1 cellular context compared by ENCODE assay signal in the genomic region with DNA sequence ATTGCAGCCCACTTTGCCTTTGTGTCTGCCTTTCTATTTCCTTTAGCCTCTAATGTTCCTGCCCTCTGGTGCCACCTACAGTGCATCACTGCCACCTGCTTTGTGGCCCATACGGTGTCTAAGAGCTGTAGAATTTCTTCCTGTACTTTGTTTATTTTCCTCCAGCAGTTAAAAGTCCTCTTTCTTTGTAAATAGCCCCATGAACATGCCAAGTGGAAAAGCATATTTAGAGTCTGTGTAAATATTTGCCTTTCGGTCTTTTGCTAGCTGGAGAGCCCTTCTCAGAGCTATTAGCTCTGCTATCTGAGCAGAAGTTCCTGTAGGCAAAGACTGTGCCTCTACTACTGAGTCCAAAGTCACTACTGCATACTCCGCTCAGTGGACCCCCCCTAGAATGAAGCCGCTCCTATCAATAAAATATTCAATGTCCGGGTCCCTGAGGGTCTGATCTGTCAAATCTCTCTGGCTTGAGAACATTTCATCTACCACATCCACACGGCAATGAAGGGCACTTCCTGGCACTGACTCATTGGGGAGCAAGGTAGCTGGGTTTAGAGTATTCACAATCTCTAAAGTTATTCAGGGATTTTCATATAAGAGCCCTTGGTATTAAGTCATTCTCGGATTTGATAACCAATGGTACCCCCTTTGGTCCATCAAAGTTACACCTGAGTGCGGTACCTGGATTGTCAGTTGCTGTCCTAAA.
TF ChIP-seq lines count a peak whose summit lies in the region.

No MANE protein-coding gene starts in this region.

TF ChIP-seq in HepG2, 621 proteins besides CTCF, POLR2A, EP300 and RAD21 (continued from another document):
- TF ChIP-seq, protein P1, sequence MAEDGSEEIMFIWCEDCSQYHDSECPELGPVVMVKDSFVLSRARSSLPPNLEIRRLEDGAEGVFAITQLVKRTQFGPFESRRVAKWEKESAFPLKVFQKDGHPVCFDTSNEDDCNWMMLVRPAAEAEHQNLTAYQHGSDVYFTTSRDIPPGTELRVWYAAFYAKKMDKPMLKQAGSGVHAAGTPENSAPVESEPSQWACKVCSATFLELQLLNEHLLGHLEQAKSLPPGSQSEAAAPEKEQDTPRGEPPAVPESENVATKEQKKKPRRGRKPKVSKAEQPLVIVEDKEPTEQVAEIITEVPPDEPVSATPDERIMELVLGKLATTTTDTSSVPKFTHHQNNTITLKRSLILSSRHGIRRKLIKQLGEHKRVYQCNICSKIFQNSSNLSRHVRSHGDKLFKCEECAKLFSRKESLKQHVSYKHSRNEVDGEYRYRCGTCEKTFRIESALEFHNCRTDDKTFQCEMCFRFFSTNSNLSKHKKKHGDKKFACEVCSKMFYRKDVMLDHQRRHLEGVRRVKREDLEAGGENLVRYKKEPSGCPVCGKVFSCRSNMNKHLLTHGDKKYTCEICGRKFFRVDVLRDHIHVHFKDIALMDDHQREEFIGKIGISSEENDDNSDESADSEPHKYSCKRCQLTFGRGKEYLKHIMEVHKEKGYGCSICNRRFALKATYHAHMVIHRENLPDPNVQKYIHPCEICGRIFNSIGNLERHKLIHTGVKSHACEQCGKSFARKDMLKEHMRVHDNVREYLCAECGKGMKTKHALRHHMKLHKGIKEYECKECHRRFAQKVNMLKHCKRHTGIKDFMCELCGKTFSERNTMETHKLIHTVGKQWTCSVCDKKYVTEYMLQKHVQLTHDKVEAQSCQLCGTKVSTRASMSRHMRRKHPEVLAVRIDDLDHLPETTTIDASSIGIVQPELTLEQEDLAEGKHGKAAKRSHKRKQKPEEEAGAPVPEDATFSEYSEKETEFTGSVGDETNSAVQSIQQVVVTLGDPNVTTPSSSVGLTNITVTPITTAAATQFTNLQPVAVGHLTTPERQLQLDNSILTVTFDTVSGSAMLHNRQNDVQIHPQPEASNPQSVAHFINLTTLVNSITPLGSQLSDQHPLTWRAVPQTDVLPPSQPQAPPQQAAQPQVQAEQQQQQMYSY (CRISPR knock-in tag; IDR thresholded peaks at IDR 0.05) = no peak
- TF ChIP-seq E2F1 (CRISPR knock-in tag; IDR thresholded peaks at IDR 0.05) (no peak), ZSCAN30 (CRISPR knock-in tag; IDR thresholded peaks at IDR 0.05) (no peak), ZNF841 (CRISPR knock-in tag; IDR thresholded peaks at IDR 0.05; ENCODE audit: borderline replicate concordance) (no peak), CHCHD3 (CRISPR knock-in tag; IDR thresholded peaks at IDR 0.05) (no peak), TARDBP (CRISPR knock-in tag; IDR thresholded peaks at IDR 0.05) (peak; percentile 77; the same call in 1 of the 2 replicates), ZNF720 (CRISPR knock-in tag; IDR thresholded peaks at IDR 0.05) (no peak), ZNF124 (CRISPR knock-in tag; IDR thresholded peaks at IDR 0.05) (peak; percentile 63; the same call in 1 of the 2 replicates), ZNF34 (CRISPR knock-in tag; IDR thresholded peaks at IDR 0.05; ENCODE audit: borderline replicate concordance) (no peak), ZNF414 (CRISPR knock-in tag; IDR thresholded peaks at IDR 0.05) (peak; percentile 19; the same call in 1 of the 2 replicates), ELF1 (CRISPR knock-in tag; IDR thresholded peaks at IDR 0.05) (peak; percentile 67; the same call in 1 of the 2 replicates), SOX13 (IDR thresholded peaks at IDR 0.05) (no peak), SOX13 (CRISPR knock-in tag; conservative IDR thresholded peaks at IDR 0.05 in 1 of 2, IDR thresholded peaks at IDR 0.05 in 1 of 2) (peak in 1 of 2 experiments; percentile 88; a peak in 2 of 4 replicates), ZMYM2 (CRISPR knock-in tag; IDR thresholded peaks at IDR 0.05) (peak; percentile 67), NR1H2 (CRISPR knock-in tag; IDR thresholded peaks at IDR 0.05; ENCODE audit: borderline replicate concordance, low read depth) (no peak), ZMYM4 (CRISPR knock-in tag; IDR thresholded peaks at IDR 0.05) (peak; percentile 99), BRD4 (CRISPR knock-in tag; IDR thresholded peaks at IDR 0.05) (peak; percentile 82), SMAD3 (CRISPR knock-in tag; IDR thresholded peaks at IDR 0.05) (peak; percentile 73; the same call in 1 of the 2 replicates), ZNF10 (CRISPR knock-in tag; IDR thresholded peaks at IDR 0.05; ENCODE audit: borderline replicate concordance, low read depth) (no peak), MEIS1 (CRISPR knock-in tag; IDR thresholded peaks at IDR 0.05; ENCODE audit: borderline replicate concordance) (no peak), ZNF878 (CRISPR knock-in tag; IDR thresholded peaks at IDR 0.05) (peak; percentile 91), ZNF614 (CRISPR knock-in tag; IDR thresholded peaks at IDR 0.05; ENCODE audit: borderline replicate concordance) (peak; percentile 94), DMAP1 (CRISPR knock-in tag; IDR thresholded peaks at IDR 0.05) (peak; percentile 37; the same call in 1 of the 2 replicates), HDAC6 (IDR thresholded peaks at IDR 0.05; ENCODE audit: low read depth, low read length) (no peak), NFKBIZ (CRISPR knock-in tag; IDR thresholded peaks at IDR 0.05) (no peak), ZNF205 (CRISPR knock-in tag; IDR thresholded peaks at IDR 0.05) (0 out of 2 replicates have a peak, but pooled peaks have one; percentile 47), ARID3A (IDR thresholded peaks at IDR 0.05; ENCODE audit: low read depth, low read length) (peak; percentile 24; the same call in 1 of the 2 replicates), HMGXB4 (CRISPR knock-in tag; IDR thresholded peaks at IDR 0.05; ENCODE audit: borderline replicate concordance in 1 of 2, low read depth in 1 of 2) (peak; percentile 39 to 76; a peak in 2 of 4 replicates), TEAD3 (CRISPR knock-in tag; optimal IDR thresholded peaks at IDR 0.05; ENCODE audit: borderline replicate concordance) (peak; percentile 88), MXD4 (CRISPR knock-in tag; IDR thresholded peaks at IDR 0.05) (0 out of 2 replicates have a peak, but pooled peaks have one; percentile 29)
- TF ChIP-seq, protein P2, sequence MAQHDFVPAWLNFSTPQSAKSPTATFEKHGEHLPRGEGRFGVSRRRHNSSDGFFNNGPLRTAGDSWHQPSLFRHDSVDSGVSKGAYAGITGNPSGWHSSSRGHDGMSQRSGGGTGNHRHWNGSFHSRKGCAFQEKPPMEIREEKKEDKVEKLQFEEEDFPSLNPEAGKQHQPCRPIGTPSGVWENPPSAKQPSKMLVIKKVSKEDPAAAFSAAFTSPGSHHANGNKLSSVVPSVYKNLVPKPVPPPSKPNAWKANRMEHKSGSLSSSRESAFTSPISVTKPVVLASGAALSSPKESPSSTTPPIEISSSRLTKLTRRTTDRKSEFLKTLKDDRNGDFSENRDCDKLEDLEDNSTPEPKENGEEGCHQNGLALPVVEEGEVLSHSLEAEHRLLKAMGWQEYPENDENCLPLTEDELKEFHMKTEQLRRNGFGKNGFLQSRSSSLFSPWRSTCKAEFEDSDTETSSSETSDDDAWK (CRISPR knock-in tag; IDR thresholded peaks at IDR 0.05) = no peak
- TF ChIP-seq, protein P3, sequence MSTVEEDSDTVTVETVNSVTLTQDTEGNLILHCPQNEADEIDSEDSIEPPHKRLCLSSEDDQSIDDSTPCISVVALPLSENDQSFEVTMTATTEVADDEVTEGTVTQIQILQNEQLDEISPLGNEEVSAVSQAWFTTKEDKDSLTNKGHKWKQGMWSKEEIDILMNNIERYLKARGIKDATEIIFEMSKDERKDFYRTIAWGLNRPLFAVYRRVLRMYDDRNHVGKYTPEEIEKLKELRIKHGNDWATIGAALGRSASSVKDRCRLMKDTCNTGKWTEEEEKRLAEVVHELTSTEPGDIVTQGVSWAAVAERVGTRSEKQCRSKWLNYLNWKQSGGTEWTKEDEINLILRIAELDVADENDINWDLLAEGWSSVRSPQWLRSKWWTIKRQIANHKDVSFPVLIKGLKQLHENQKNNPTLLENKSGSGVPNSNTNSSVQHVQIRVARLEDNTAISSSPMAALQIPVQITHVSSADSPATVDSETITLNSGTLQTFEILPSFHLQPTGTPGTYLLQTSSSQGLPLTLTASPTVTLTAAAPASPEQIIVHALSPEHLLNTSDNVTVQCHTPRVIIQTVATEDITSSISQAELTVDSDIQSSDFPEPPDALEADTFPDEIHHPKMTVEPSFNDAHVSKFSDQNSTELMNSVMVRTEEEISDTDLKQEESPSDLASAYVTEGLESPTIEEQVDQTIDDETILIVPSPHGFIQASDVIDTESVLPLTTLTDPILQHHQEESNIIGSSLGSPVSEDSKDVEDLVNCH (CRISPR knock-in tag; IDR thresholded peaks at IDR 0.05) = no peak
TF ChIP-seq in HepG2: peak in this region for 215.
